23 cellular contexts compared by ENCODE assay signal in genomic region chr5:180380856-180381255, GRCh38. TPM values are rescaled to one million over a fixed set of nuclear protein-coding genes. Genes with fewer than 3 reads are reported as not detected.
"Had no signal": no experiment of that assay in that cellular context is flagged by ENCODE, and none has a peak within 500 bp of the region (broad histone marks: within the 10 kb centered on the region; RNA-seq: fewer than 3 reads in every experiment).

No MANE protein-coding gene starts in this region.

- H3K27ac ChIP-seq: heart right ventricle, left lung, suprapubic skin, tibial artery, upper lobe of right lung had no signal

- H3K4me1 ChIP-seq: heart right ventricle, left lung, upper lobe of right lung had no signal

- ATAC-seq: activated CD4-positive, alpha-beta T cell treated with anti-CD3 and anti-CD28 coated beads for 36 hours; activated CD8-positive, alpha-beta memory T cell treated with anti-CD3 and anti-CD28 coated beads, Interleukin-2, amount 10 ng/mL, durations not matched to agents 7 days and 5 days; activated CD8-positive, alpha-beta T cell treated with anti-CD3 and anti-CD28 coated beads, Interleukin-2, amount 10 ng/mL, durations not matched to agents 7 days and 5 days; activated naive CD8-positive, alpha-beta T cell treated with anti-CD3 and anti-CD28 coated beads, Interleukin-2, amount 50 U/mL, for 24 hours; esophagus mucosa; left lung; mucosa of descending colon; upper lobe of right lung had no signal

- H3K27me3 ChIP-seq: left lung, suprapubic skin, upper lobe of right lung had no signal

- H3K36me3 ChIP-seq: heart right ventricle, left lung, suprapubic skin, tibial artery, upper lobe of right lung had no signal

- H3K4me3 ChIP-seq: heart right ventricle, left lung, mucosa of descending colon, suprapubic skin, tibial artery, upper lobe of right lung had no signal

- DNase-seq: activated B cell treated with CpG ODN at 0.5 μM for 24 hours; activated CD4-positive, alpha-beta T cell treated with anti-CD3 and anti-CD28 coated beads for 36 hours; activated CD8-positive, alpha-beta memory T cell treated with anti-CD3 and anti-CD28 coated beads, Interleukin-2, amount 10 ng/mL, durations not matched to agents 7 days and 5 days; activated CD8-positive, alpha-beta T cell treated with anti-CD3 and anti-CD28 coated beads, Interleukin-2, amount 10 ng/mL, durations not matched to agents 7 days and 5 days; activated naive CD8-positive, alpha-beta T cell treated with anti-CD3 and anti-CD28 coated beads, Interleukin-2, amount 50 U/mL, for 24 hours; activated T-cell treated with anti-CD3 and anti-CD28 coated beads, Interleukin-2, amount 50 U/mL, for 48 hours; amygdala; central memory CD4-positive, alpha-beta T cell; endodermal cell; foreskin fibroblast; heart right ventricle; kidney glomerular epithelial cell; stimulated activated CD4-positive, alpha-beta T cell treated with anti-CD3 and anti-CD28 coated beads, Interleukin-15, amount 100 ng/mL, for 24 hours; stimulated activated CD4-positive, alpha-beta T cell treated with anti-CD3 and anti-CD28 coated beads, Interleukin-2, amount 100 ng/mL, for 24 hours; stimulated activated naive CD4-positive, alpha-beta T cell; T-helper 1 cell; tibial artery; upper lobe of right lung had no signal

- H3K9me3 ChIP-seq: heart right ventricle, left lung, mucosa of descending colon, suprapubic skin, tibial artery, upper lobe of right lung had no signal

RNA-seq across cellular contexts. Expression of gene GFPT2, which starts 27.7 kb away (rescaled TPM):
- total RNA-seq: activated T-helper 2 cell treated with anti-CD3 and anti-CD28 coated beads, Interferon-gamma antibody, Interleukin-2, Interleukin-4, amounts not matched to agents 10 μg/mL and 5 μg/mL and 100 μg/mL, durations not matched to agents 14 hours and 24 hours and 36 hours had no signal
